6 cellular contexts compared by ENCODE assay signal in the genomic region with DNA sequence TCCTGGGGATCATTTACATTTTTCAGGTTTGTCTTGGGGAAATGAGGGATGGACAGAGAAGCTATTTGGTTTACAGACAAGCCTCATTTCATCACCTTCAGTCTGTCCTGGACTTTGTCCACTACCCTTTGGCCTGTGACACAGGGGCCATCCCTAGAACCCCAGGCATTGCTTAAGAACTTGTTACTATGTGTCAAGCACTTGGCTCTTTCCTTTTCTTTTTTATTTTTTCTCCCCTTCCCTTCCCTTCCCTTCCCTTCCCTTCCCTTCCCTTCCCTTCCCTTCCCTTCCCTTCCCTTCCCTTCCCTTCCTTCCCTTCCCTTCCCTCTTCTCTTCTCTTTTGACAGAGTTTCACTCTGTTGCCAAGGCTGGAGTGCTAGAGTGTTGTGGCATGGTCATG.
"Had no signal": no experiment of that assay in that cellular context is flagged by ENCODE, and none has a peak within 500 bp of the region (broad histone marks: within the 10 kb centered on the region; RNA-seq: fewer than 3 reads in every experiment).

No MANE protein-coding gene starts in this region.

- DNase-seq: IMR-90, KBM-7, KG1 had no signal

- ATAC-seq: K562 had no signal

- H3K4me3 ChIP-seq: K562 had no signal

- H3K27ac ChIP-seq: HL-60 had no signal

- FAIRE-seq: HTR-8/SVneo, K562 had no signal
